ENCODE assay signal across 18 cellular contexts in genomic region chr15:50339717-50340116, GRCh38. TPM values are rescaled to one million over a fixed set of nuclear protein-coding genes. Genes with fewer than 3 reads are reported as not detected.
DNase-seq lines count a peak whose midpoint lies in the region; ATAC-seq, FAIRE-seq and TF ChIP-seq lines count a peak whose summit lies in the region.
"Had no signal": no experiment of that assay in that cellular context is flagged by ENCODE, and none has a peak within 500 bp of the region (broad histone marks: within the 10 kb centered on the region; RNA-seq: fewer than 3 reads in every experiment).

No MANE protein-coding gene starts in this region.

- no peak overlapping the region for H3K4me2 ChIP-seq in GM12878 (ENCODE audit: control insufficient read depth, insufficient read depth)

- H3K27me3 ChIP-seq in GM12878 (replicated peaks in 1 of 2; ENCODE audit: control insufficient read depth in 2 of 2, insufficient read depth in 2 of 2, low read length in 1 of 2): no peaks in the 10 kb centered on the region
- no peaks in the 10 kb centered on the region for H3K27me3 ChIP-seq in aorta (ENCODE audit: control insufficient read depth in 1 of 2, insufficient read depth in 2 of 2, low read length in 1 of 2)

- TF ChIP-seq EP300 in GM12878 (IDR thresholded peaks at IDR 0.05; ENCODE audit: borderline replicate concordance in 1 of 2, control insufficient read depth in 1 of 2, low read depth in 2 of 2, low read length in 2 of 2): no peak

- H3K9me3 ChIP-seq in GM12878 (replicated peaks; ENCODE audit: control insufficient read depth, insufficient read depth, low read length): no peaks in the 10 kb centered on the region
- no peaks in the 10 kb centered on the region for H3K9me3 ChIP-seq in aorta (ENCODE audit: control insufficient read depth, low read length)

- H3K4me3 Mint-ChIP-seq in activated T-cell treated with anti-CD3 and anti-CD28 coated beads, Interleukin-2, amount 50 U/mL, for 72 hours: no peak overlapping the region

- SMC1A ChIA-PET in GM12878 (lab: Charles Lee; ENCODE audit: uncharacterized antibody, unreplicated experiment): interaction anchor here (0.5 to 2.9 kb wide), 8 partner anchors 9 to 355 kb away, joined by 3 to 7 read pairs (median 4); no protein-coding TSS in a partner anchor

- H3K9ac ChIP-seq in GM12878 (ENCODE audit: control insufficient read depth, insufficient read depth, low read length): no peak overlapping the region

- H3K79me2 ChIP-seq in GM12878 (ENCODE audit: control insufficient read depth, insufficient read depth, low read length): peaks cover 10% of the 10 kb centered on the region

- no peak overlapping the region for H2AFZ ChIP-seq in GM12878 (ENCODE audit: control insufficient read depth, low read depth, low read length)

- peaks cover 3 to 7% of the 10 kb centered on the region in 2 donors for H3K36me3 Mint-ChIP-seq in activated T-cell treated with anti-CD3 and anti-CD28 coated beads, Interleukin-2, amount 50 U/mL, for 72 hours (ENCODE audit: insufficient read depth in 2 of 2)

- CTCF ChIA-PET in GM12878 (lab: Yijun Ruan, JAX): interaction anchor here (0.5 to 2.8 kb wide), 6 partner anchors 10 to 1253 kb away, joined by 3 to 15 read pairs (median 3); no protein-coding TSS in a partner anchor

- H3K4me3 ChIP-seq in GM12878 (no peak overlapping the region), coronary artery (no peak overlapping the region), aorta (ENCODE audit: low read length in 2 of 2) (no peak overlapping the region)

- no peaks in the 10 kb centered on the region for H3K27me3 Mint-ChIP-seq in activated T-cell treated with anti-CD3 and anti-CD28 coated beads, Interleukin-2, amount 50 U/mL, for 72 hours (ENCODE audit: low read depth)
- H3K27me3 Mint-ChIP-seq: CD4-positive, alpha-beta memory T cell had no signal

- H3K4me1 ChIP-seq in GM12878 (ENCODE audit: control insufficient read depth, insufficient read depth, low read length) (no peaks in the 10 kb centered on the region), aorta (ENCODE audit: control insufficient read depth in 1 of 2, insufficient read depth in 2 of 2, low read length in 2 of 2) (no peaks in the 10 kb centered on the region)

- TF ChIP-seq CTCF in GM12878 (IDR thresholded peaks at IDR 0.05 in 2 of 3, conservative IDR thresholded peaks at IDR 0.05 in 1 of 3; ENCODE audit: control insufficient read depth in 2 of 3, extremely low read depth in 1 of 3, insufficient read depth in 1 of 3, low read depth in 3 of 3, low read length in 3 of 3) (no peak), coronary artery (IDR thresholded peaks at IDR 0.05) (no peak)

- peaks cover 32% of the 10 kb centered on the region for H3K4me1 Mint-ChIP-seq in activated T-cell treated with anti-CD3 and anti-CD28 coated beads, Interleukin-2, amount 50 U/mL, for 72 hours (ENCODE audit: low read depth)

- 97% methylated on average over 1 of the region's 1 CpG for WGBS in GM12878 (ENCODE audit: insufficient coverage, insufficient replicate concordance, low lambda C conversion rate, missing lambda C conversion rate)
- WGBS in aorta, 2 donors: 76% methylated on average over 1 of the region's 1 CpG

- H3K9me3 Mint-ChIP-seq in activated T-cell treated with anti-CD3 and anti-CD28 coated beads, Interleukin-2, amount 50 U/mL, for 72 hours: no peaks in the 10 kb centered on the region
- H3K9me3 Mint-ChIP-seq: CD4-positive, alpha-beta memory T cell had no signal

- FAIRE-seq in GM12878 (lab: Jason Lieb, UNC): peak; percentile 54
- FAIRE-seq: D721Med, G401.6, H54 had no signal

- ATAC-seq in activated T-cell treated with anti-CD3 and anti-CD28 coated beads, Interleukin-2, amount 50 U/mL, for 72 hours (replicated peaks in 1 of 2): no peak
- no peak for ATAC-seq in GM12878
- ATAC-seq in aorta (ENCODE audit: low FRiP score): no peak
- ATAC-seq: HCT116 had no signal

- H4K20me1 ChIP-seq in GM12878 (ENCODE audit: control insufficient read depth, insufficient read depth): no peaks in the 10 kb centered on the region

- in situ Hi-C loops in GM12878 (cut with MboI): no loop called here

- H3K27ac Mint-ChIP-seq in activated T-cell treated with anti-CD3 and anti-CD28 coated beads, Interleukin-2, amount 50 U/mL, for 72 hours: peak overlapping the region; percentile 6
- H3K27ac Mint-ChIP-seq: CD4-positive, alpha-beta memory T cell had no signal

- intact Hi-C loops in GM12878 (cut with micrococcal nuclease; ENCODE audit: unreplicated experiment) (no loop called here), aorta (cut with DNase I) (no loop called here)

- TF ChIP-seq RAD21 in GM12878 (IDR thresholded peaks at IDR 0.05; ENCODE audit: insufficient read depth, low read depth, low read length): no peak

- no peak for DNase-seq in activated T-cell treated with anti-CD3 and anti-CD28 coated beads, Interleukin-2, amount 50 U/mL, for 72 hours
- DNase-seq in activated T-cell treated with anti-CD3 and anti-CD28 coated beads, Interleukin-2, amount 50 U/mL, for 1 hour: no peak
- DNase-seq in OCI-M1 (lab: John Stamatoyannopoulos, UW): peak; percentile 25
- DNase-seq in GM12878 (ENCODE audit: low read depth, low spot score): no peak
- DNase-seq in NCI-H345 (lab: John Stamatoyannopoulos, UW): no peak
- DNase-seq in coronary artery (ENCODE audit: low spot score): no peak
- DNase-seq in SHP77 (lab: John Stamatoyannopoulos, UW): no peak
- no peak for DNase-seq in aorta
- DNase-seq: C1 segment of cervical spinal cord; CD4-positive, alpha-beta memory T cell; DMS153; DMS79 treated with DMSO at 0.1 percent for 48 hours; EL had no signal

- no TSS peak for BruUV-seq in GM12878 (replicated peaks; lab: Mats Ljungman, UMichigan)

- TF ChIP-seq POLR2A in GM12878 (IDR thresholded peaks at IDR 0.05; ENCODE audit: low read depth, low read length): no peak

- H3K27ac ChIP-seq in GM12878 (ENCODE audit: control insufficient read depth, insufficient read depth): no peak overlapping the region
- H3K27ac ChIP-seq in coronary artery: no peak overlapping the region
- no peak overlapping the region for H3K27ac ChIP-seq in aorta (ENCODE audit: low read depth in 1 of 2, low read length in 2 of 2)
- H3K27ac ChIP-seq: 22Rv1 had no signal

- POLR2A ChIA-PET in GM12878 (lab: Charles Lee): interaction anchor here (0.7 to 2.7 kb wide), 3 partner anchors 10 to 11 kb away, joined by 4 to 20 read pairs (median 6); no protein-coding TSS in a partner anchor

- H3K36me3 ChIP-seq in GM12878 (ENCODE audit: control insufficient read depth in 2 of 2, insufficient read depth in 2 of 2, low read length in 1 of 2) (no peaks in the 10 kb centered on the region; a peak in 1 of 4 replicates), aorta (ENCODE audit: control insufficient read depth in 1 of 2, insufficient read depth in 2 of 2, low read length in 1 of 2) (no peaks in the 10 kb centered on the region)

- RAD21 ChIA-PET in GM12878 (lab: Charles Lee; ENCODE audit: unreplicated experiment): interaction anchor here (2.5 kb wide), 1 partner anchor 11 kb away, joined by 10 read pairs; no protein-coding TSS in a partner anchor

TF ChIP-seq in GM12878, 131 proteins besides CTCF, POLR2A, EP300 and RAD21 (continues in another document):
- TF ChIP-seq MTA3 (IDR thresholded peaks at IDR 0.05; ENCODE audit: borderline replicate concordance, low read length): no peak
- TF ChIP-seq ZNF217 (IDR thresholded peaks at IDR 0.05): no peak
- no peak for TF ChIP-seq NR2F1 (conservative IDR thresholded peaks at IDR 0.05)
- no peak for TF ChIP-seq EED (IDR thresholded peaks at IDR 0.05; ENCODE audit: low read depth)
- no peak for TF ChIP-seq SMAD5 (IDR thresholded peaks at IDR 0.05; ENCODE audit: low read depth)
- TF ChIP-seq YBX1 (IDR thresholded peaks at IDR 0.05): no peak
- TF ChIP-seq ZNF622 (IDR thresholded peaks at IDR 0.05): no peak
- TF ChIP-seq NFYA (IDR thresholded peaks at IDR 0.05; ENCODE audit: borderline replicate concordance, low read depth, low read length): no peak
- TF ChIP-seq SPI1 (IDR thresholded peaks at IDR 0.05; ENCODE audit: borderline replicate concordance, insufficient read depth, low read depth, low read length): no peak
- TF ChIP-seq, protein P1, sequence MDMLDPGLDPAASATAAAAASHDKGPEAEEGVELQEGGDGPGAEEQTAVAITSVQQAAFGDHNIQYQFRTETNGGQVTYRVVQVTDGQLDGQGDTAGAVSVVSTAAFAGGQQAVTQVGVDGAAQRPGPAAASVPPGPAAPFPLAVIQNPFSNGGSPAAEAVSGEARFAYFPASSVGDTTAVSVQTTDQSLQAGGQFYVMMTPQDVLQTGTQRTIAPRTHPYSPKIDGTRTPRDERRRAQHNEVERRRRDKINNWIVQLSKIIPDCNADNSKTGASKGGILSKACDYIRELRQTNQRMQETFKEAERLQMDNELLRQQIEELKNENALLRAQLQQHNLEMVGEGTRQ (IDR thresholded peaks at IDR 0.05; ENCODE audit: borderline replicate concordance, low read depth, low read length): no peak
- TF ChIP-seq BCL11A (IDR thresholded peaks at IDR 0.05; ENCODE audit: low read depth, low read length): no peak
- TF ChIP-seq POLR2AphosphoS5 (IDR thresholded peaks at IDR 0.05; ENCODE audit: low read length): no peak
- no peak for TF ChIP-seq HCFC1 (IDR thresholded peaks at IDR 0.05; ENCODE audit: low read length)
- TF ChIP-seq ETV6 (conservative IDR thresholded peaks at IDR 0.05 in 1 of 2, IDR thresholded peaks at IDR 0.05 in 1 of 2; ENCODE audit: borderline replicate concordance in 1 of 2, low read depth in 1 of 2): no peak

RNA-seq across cellular contexts. Expression of gene GABPB1, which starts 15.3 kb away (rescaled TPM):
- 10 to 100 TPM; 51.6 to 56.4 TPM for total RNA-seq in activated T-cell treated with anti-CD3 and anti-CD28 coated beads, Interleukin-2, amount 50 U/mL, for 72 hours
- total RNA-seq in GM12878 (2013; cell fraction: nucleolus; rRNA removed): 64.7 and 67.7 TPM in 2 replicates
- total RNA-seq in GM12878 (2014; rRNA removed) (44.2 and 49.8 TPM in 2 replicates), GM12878 (2014; rRNA removed; fragmentation: Illumina TruSeq; extraction: Trizol) (40.2 and 42.3 TPM in 2 replicates), GM12878 (2021) (32.4 and 35.9 TPM in 2 replicates), aorta (10 to 100 TPM; 14.3 to 18.5 TPM)
- polyA plus RNA-seq in GM12878 (2011; ENCODE audit: low read depth): 14.6 TPM
- polyA plus RNA-seq in GM12878 (2011; rRNA removed) (48.2 and 56.6 TPM in 2 replicates), GM12878 (2014; fragmentation: Illumina TruSeq; extraction: Trizol) (37.3 and 45.5 TPM in 2 replicates), GM12878 (2014; fragmentation: Nextera tagmentation; extraction: Ambion mirVana) (10 to 100 TPM; 13.9 to 18.2 TPM), GM12878 (2014; rRNA removed) (37.9 and 38.9 TPM in 2 replicates), GM12878 (2016; fragmentation: Nextera tagmentation; extraction: Ambion mirVana) (10 to 100 TPM; 40.8 to 41.6 TPM), aorta (1 to 10 TPM; 4.0 to 4.5 TPM)
- polyA plus RNA-seq in GM12878 (2011; cell fraction: cytosol; rRNA removed): 38.6 and 42.3 TPM in 2 replicates
- polyA plus RNA-seq in GM12878 (2011; cell fraction: nucleus; rRNA removed): 32.4 and 37.6 TPM in 2 replicates
- polyA plus RNA-seq in GM12878 (2012): 16.2 and 19.1 TPM in 2 replicates
- polyA minus RNA-seq in GM12878 (2011; rRNA and poly(A)+ RNA removed): 43.0 and 70.3 TPM in 2 replicates
- polyA minus RNA-seq in GM12878 (2011; cell fraction: cytosol; rRNA and poly(A)+ RNA removed): 17.0 and 22.8 TPM in 2 replicates
- polyA minus RNA-seq in GM12878 (2011; cell fraction: nucleus; rRNA and poly(A)+ RNA removed): 17.2 and 20.6 TPM in 2 replicates
